1 cellular context compared by ENCODE assay signal in the genomic region with DNA sequence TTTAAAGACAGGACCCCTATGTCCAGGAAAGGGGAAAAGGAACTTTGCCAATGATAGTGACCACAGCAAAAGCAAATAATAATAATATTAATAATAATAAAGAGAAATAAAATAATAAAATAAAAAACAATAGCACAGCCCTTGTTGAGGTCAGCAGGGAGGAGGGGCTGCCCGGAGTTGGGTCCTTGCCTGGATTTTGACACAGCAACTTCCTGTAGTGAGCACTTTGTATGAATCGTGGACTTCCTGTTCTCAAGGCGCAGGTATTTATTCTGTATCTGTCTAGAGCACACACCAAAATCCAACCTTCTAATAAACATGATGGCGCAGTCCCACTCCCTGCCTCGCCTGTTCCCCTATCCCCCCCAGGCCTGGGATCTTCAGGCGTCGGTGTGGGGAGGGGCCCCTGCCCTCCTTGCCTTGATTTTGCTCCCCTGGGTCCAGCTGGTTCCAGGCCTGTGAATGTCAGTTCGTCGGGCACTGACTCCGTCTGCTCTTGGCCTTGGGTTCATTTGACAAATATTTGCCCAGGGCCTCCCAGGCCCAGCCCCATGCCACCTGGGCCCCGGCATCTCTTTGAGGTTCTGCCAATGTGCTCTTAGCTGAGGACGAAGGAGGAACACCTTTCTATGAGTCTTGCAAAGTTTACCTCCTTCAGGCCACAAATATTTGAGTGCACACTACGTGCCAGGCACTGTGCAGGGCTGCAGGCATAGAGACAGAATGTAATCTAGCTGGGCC.
TF ChIP-seq lines count a peak whose summit lies in the region.

No MANE protein-coding gene starts in this region.

TF ChIP-seq in HepG2, 621 proteins besides CTCF, POLR2A, EP300 and RAD21 (continued from another document):
- TF ChIP-seq, protein P1, sequence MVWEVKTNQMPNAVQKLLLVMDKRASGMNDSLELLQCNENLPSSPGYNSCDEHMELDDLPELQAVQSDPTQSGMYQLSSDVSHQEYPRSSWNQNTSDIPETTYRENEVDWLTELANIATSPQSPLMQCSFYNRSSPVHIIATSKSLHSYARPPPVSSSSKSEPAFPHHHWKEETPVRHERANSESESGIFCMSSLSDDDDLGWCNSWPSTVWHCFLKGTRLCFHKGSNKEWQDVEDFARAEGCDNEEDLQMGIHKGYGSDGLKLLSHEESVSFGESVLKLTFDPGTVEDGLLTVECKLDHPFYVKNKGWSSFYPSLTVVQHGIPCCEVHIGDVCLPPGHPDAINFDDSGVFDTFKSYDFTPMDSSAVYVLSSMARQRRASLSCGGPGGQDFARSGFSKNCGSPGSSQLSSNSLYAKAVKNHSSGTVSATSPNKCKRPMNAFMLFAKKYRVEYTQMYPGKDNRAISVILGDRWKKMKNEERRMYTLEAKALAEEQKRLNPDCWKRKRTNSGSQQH (CRISPR knock-in tag; IDR thresholded peaks at IDR 0.05; ENCODE audit: low read depth), result no peak
- TF ChIP-seq, protein P2, sequence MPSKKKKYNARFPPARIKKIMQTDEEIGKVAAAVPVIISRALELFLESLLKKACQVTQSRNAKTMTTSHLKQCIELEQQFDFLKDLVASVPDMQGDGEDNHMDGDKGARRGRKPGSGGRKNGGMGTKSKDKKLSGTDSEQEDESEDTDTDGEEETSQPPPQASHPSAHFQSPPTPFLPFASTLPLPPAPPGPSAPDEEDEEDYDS (CRISPR knock-in tag; IDR thresholded peaks at IDR 0.05), result no peak
- peak; percentile 35; the same call in 1 of the 2 replicates for TF ChIP-seq GABPB1 (CRISPR knock-in tag; IDR thresholded peaks at IDR 0.05)
- TF ChIP-seq STAT5B (CRISPR knock-in tag; IDR thresholded peaks at IDR 0.05), result no peak
- TF ChIP-seq FOXC1 (CRISPR knock-in tag; IDR thresholded peaks at IDR 0.05; ENCODE audit: borderline replicate concordance), result 0 out of 2 replicates have a peak, but pooled peaks have one; percentile 26
- peak; percentile 47; the same call in 1 of the 2 replicates for TF ChIP-seq CBX5 (CRISPR knock-in tag; IDR thresholded peaks at IDR 0.05; ENCODE audit: borderline replicate concordance)
- TF ChIP-seq RBM22 (optimal IDR thresholded peaks at IDR 0.05; ENCODE audit: low read length), result peak; percentile 95
- TF ChIP-seq ZNF75D (CRISPR knock-in tag; IDR thresholded peaks at IDR 0.05; ENCODE audit: borderline replicate concordance), result no peak
- TF ChIP-seq, protein P3, sequence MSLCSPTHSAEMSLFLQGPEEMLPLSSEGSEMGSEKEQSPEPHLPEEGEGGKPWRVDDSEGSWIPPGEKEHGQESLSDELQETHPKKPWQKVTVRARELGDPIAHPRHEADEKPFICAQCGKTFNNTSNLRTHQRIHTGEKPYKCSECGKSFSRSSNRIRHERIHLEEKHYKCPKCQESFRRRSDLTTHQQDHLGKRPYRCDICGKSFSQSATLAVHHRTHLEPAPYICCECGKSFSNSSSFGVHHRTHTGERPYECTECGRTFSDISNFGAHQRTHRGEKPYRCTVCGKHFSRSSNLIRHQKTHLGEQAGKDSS (CRISPR knock-in tag; IDR thresholded peaks at IDR 0.05; ENCODE audit: borderline replicate concordance, low read depth), result no peak
- no peak for TF ChIP-seq ZNF569 (CRISPR knock-in tag; IDR thresholded peaks at IDR 0.05; ENCODE audit: borderline replicate concordance)
- TF ChIP-seq ZNF205 (CRISPR knock-in tag; IDR thresholded peaks at IDR 0.05), result 0 out of 2 replicates have a peak, but pooled peaks have one; percentile 34
- TF ChIP-seq SRSF9 (IDR thresholded peaks at IDR 0.05; ENCODE audit: borderline replicate concordance, insufficient read depth, low read depth, low read length, poor library complexity, severe bottlenecking), result no peak
